Comparison of ENCODE assay signal across 9 cellular contexts in genomic region chr6:12956991-12957320, GRCh38.
DNase-seq lines count a peak whose midpoint lies in the region; ATAC-seq and TF ChIP-seq lines count a peak whose summit lies in the region.
"Had no signal": no experiment of that assay in that cellular context is flagged by ENCODE, and none has a peak within 500 bp of the region (broad histone marks: within the 10 kb centered on the region; RNA-seq: fewer than 3 reads in every experiment).

No MANE protein-coding gene starts in this region.

- no peaks in the 10 kb centered on the region for H3K9me3 Mint-ChIP-seq in T-helper 1 cell treated with Interleukin-12 subunit alpha and Interleukin-12 subunit beta and Interleukin-4 antibody, amounts not matched to agents 30 μg/mL and 1 μg/mL, for 36 hours

- DNase-seq in T-helper 1 cell: no peak
- no peak for DNase-seq in adipocyte (ENCODE audit: low read depth)
- peak; percentile 19 for DNase-seq in kidney epithelial cell (ENCODE audit: low read depth)
- no peak for DNase-seq in substantia nigra (lab: John Stamatoyannopoulos, UW)
- DNase-seq in medulla oblongata (ENCODE audit: extremely low spot score): no peak
- no peak for DNase-seq in NCI-H1930 (lab: John Stamatoyannopoulos, UW)

- no peaks in the 10 kb centered on the region for H3K36me3 Mint-ChIP-seq in T-helper 1 cell treated with Interleukin-12 subunit alpha and Interleukin-12 subunit beta and Interleukin-4 antibody, amounts not matched to agents 30 μg/mL and 1 μg/mL, for 36 hours (ENCODE audit: low read depth)

- peaks cover 2% of the 10 kb centered on the region for H3K27me3 ChIP-seq in adipocyte (replicated peaks; ENCODE audit: control insufficient read depth, insufficient read depth, low read length)
- H3K27me3 ChIP-seq in kidney epithelial cell (ENCODE audit: control insufficient read depth, insufficient read depth, low read length): no peaks in the 10 kb centered on the region

- peaks cover 48% of the 10 kb centered on the region for H3K27me3 Mint-ChIP-seq in T-helper 1 cell treated with Interleukin-12 subunit alpha and Interleukin-12 subunit beta and Interleukin-4 antibody, amounts not matched to agents 30 μg/mL and 1 μg/mL, for 36 hours (ENCODE audit: low read depth)

- no peak for ATAC-seq in GM18868 (IDR thresholded peaks at IDR 0.05; ENCODE audit: unreplicated experiment)
- ATAC-seq: HCT116 had no signal

- peak overlapping the region; percentile 83 for H3K27ac ChIP-seq in substantia nigra (ENCODE audit: low read depth, low read length, poor library complexity, severe bottlenecking)

- H3K9ac ChIP-seq in adipocyte (ENCODE audit: low read length): peak overlapping the region; percentile 80

- no peaks in the 10 kb centered on the region for H3K4me1 ChIP-seq in adipocyte (ENCODE audit: control insufficient read depth, insufficient read depth, low read length)

- H3K9me3 ChIP-seq in adipocyte (ENCODE audit: control insufficient read depth, low read length): no peaks in the 10 kb centered on the region

- peak overlapping the region; percentile 88 for H3K4me3 Mint-ChIP-seq in T-helper 1 cell treated with Interleukin-12 subunit alpha and Interleukin-12 subunit beta and Interleukin-4 antibody, amounts not matched to agents 30 μg/mL and 1 μg/mL, for 36 hours

- H3K36me3 ChIP-seq in adipocyte (ENCODE audit: control insufficient read depth, insufficient read depth, low read length, severe bottlenecking) (no peaks in the 10 kb centered on the region), kidney epithelial cell (ENCODE audit: control insufficient read depth, insufficient read depth, low read length) (no peaks in the 10 kb centered on the region)

- H3K4me3 ChIP-seq in adipocyte (ENCODE audit: low read length): peak overlapping the region; percentile 94
- H3K4me3 ChIP-seq in kidney epithelial cell (ENCODE audit: low read depth, low read length): peak overlapping the region; percentile 62

- TF ChIP-seq CTCF in kidney epithelial cell (IDR thresholded peaks at IDR 0.05; ENCODE audit: insufficient read depth, low read length, poor library complexity, severe bottlenecking): no peak

- H3K27ac Mint-ChIP-seq in T-helper 1 cell treated with Interleukin-12 subunit alpha and Interleukin-12 subunit beta and Interleukin-4 antibody, amounts not matched to agents 30 μg/mL and 1 μg/mL, for 36 hours: peak overlapping the region; percentile 61

- H3K4me1 Mint-ChIP-seq in T-helper 1 cell treated with Interleukin-12 subunit alpha and Interleukin-12 subunit beta and Interleukin-4 antibody, amounts not matched to agents 30 μg/mL and 1 μg/mL, for 36 hours (ENCODE audit: low read depth): peaks cover 29% of the 10 kb centered on the region
